ENCODE assay signal across 11 cellular contexts in genomic region chr17:31308372-31308905, GRCh38. TPM values are rescaled to one million over a fixed set of nuclear protein-coding genes. Genes with fewer than 3 reads are reported as not detected.
DNase-seq lines count a peak whose midpoint lies in the region; ATAC-seq, FAIRE-seq and TF ChIP-seq lines count a peak whose summit lies in the region.
"Had no signal": no experiment of that assay in that cellular context is flagged by ENCODE, and none has a peak within 500 bp of the region (broad histone marks: within the 10 kb centered on the region; RNA-seq: fewer than 3 reads in every experiment).

No MANE protein-coding gene starts in this region.

- DNase-seq in activated CD4-positive, alpha-beta T cell treated with anti-CD3 and anti-CD28 coated beads, Interleukin-2, amount 10 ng/mL, durations not matched to agents 7 days and 5 days: no peak
- no peak for DNase-seq in activated CD4-positive, alpha-beta T cell treated with anti-CD3 and anti-CD28 coated beads, Interleukin-2, amount 50 U/mL, for 48 hours
- peak; percentile 62 for DNase-seq in MV-4-11 (lab: John Stamatoyannopoulos, UW)
- DNase-seq in GM12878 (ENCODE audit: low read depth, low spot score): no peak
- no peak for DNase-seq in D721Med (ENCODE audit: insufficient read length, low spot score)
- no peak for DNase-seq in RWPE1 (ENCODE audit: low spot score)
- DNase-seq: NCI-H2107 had no signal

- no peak for TF ChIP-seq RAD21 in GM12878 (IDR thresholded peaks at IDR 0.05; ENCODE audit: insufficient read depth, low read depth, low read length)

- H3K4me1 Mint-ChIP-seq in activated CD4-positive, alpha-beta T cell treated with anti-CD3 and anti-CD28 coated beads, Interleukin-2, amount 10 ng/mL, durations not matched to agents 7 days and 5 days: peaks cover 47% of the 10 kb centered on the region
- peaks cover 70% of the 10 kb centered on the region for H3K4me1 Mint-ChIP-seq in stimulated activated memory B cell treated with anti-CD40 and anti-IgM and Interleukin-4, amounts not matched to agents 10 μg/mL and 1 μg/mL and 100 μg/mL, for 72 hours

- RAD21 ChIA-PET in GM12878 (lab: Charles Lee; ENCODE audit: unreplicated experiment): interaction anchor here (0.7 to 1.1 kb wide), 3 partner anchors 11 to 185 kb away, joined by 3 to 9 read pairs (median 5); no protein-coding TSS in a partner anchor

- no peak for FAIRE-seq in GM12878 (lab: Jason Lieb, UNC)
- FAIRE-seq in D721Med (lab: Jason Lieb, UNC): no peak

- SMC1A ChIA-PET in GM12878 (lab: Charles Lee; ENCODE audit: uncharacterized antibody, unreplicated experiment): interaction anchor here (0.7 to 7.0 kb wide), 3 partner anchors 12 to 57 kb away, joined by 3 to 101 read pairs (median 4); partner anchors contain the start of gene EVI2A

- no peak for TF ChIP-seq EP300 in GM12878 (IDR thresholded peaks at IDR 0.05; ENCODE audit: borderline replicate concordance in 1 of 2, control insufficient read depth in 1 of 2, low read depth in 2 of 2, low read length in 2 of 2)

- peaks cover 18% of the 10 kb centered on the region for H3K4me1 ChIP-seq in GM12878 (ENCODE audit: control insufficient read depth, insufficient read depth, low read length)

- intact Hi-C loops in GM12878 (cut with micrococcal nuclease; ENCODE audit: unreplicated experiment): loop anchor here (2.0 kb wide), 1 partner anchor 64 kb away; no protein-coding TSS in a partner anchor

- no peaks in the 10 kb centered on the region for H4K20me1 ChIP-seq in GM12878 (ENCODE audit: control insufficient read depth, insufficient read depth)

- peak overlapping the region; percentile 93 for H3K9ac ChIP-seq in GM12878 (ENCODE audit: control insufficient read depth, insufficient read depth, low read length)

- H3K9me3 Mint-ChIP-seq in activated CD4-positive, alpha-beta T cell treated with anti-CD3 and anti-CD28 coated beads, Interleukin-2, amount 10 ng/mL, durations not matched to agents 7 days and 5 days: peaks cover 10% of the 10 kb centered on the region
- peaks cover 13% of the 10 kb centered on the region for H3K9me3 Mint-ChIP-seq in stimulated activated memory B cell treated with anti-CD40 and anti-IgM and Interleukin-4, amounts not matched to agents 10 μg/mL and 1 μg/mL and 100 μg/mL, for 72 hours

- H3K4me3 ChIP-seq in GM12878: peak overlapping the region; percentile 56

- no TSS peak for BruUV-seq in GM12878 (replicated peaks; lab: Mats Ljungman, UMichigan)

- CTCF ChIA-PET in activated CD4-positive, alpha-beta T cell treated with anti-CD3 and anti-CD28 coated beads, Interleukin-2, amount 10 ng/mL, durations not matched to agents 7 days and 5 days (lab: Charles Lee): interaction anchor here (0.8 kb wide), 1 partner anchor 65 kb away, joined by 4 read pairs; no protein-coding TSS in a partner anchor
- CTCF ChIA-PET in GM12878 (lab: Yijun Ruan, JAX) (interaction anchor here (0.5 to 2.7 kb wide), 2 partner anchors 12 to 500 kb away, joined by 3 to 21 read pairs; partner anchors contain the start of gene EVI2A), RWPE1 (lab: Yijun Ruan, JAX) (no interaction called here)

- POLR2A ChIA-PET in activated CD4-positive, alpha-beta T cell treated with anti-CD3 and anti-CD28 coated beads, Interleukin-2, amount 10 ng/mL, durations not matched to agents 7 days and 5 days (lab: Charles Lee): no interaction called here
- POLR2A ChIA-PET in GM12878 (lab: Charles Lee) (interaction anchor here (0.7 to 1.8 kb wide), 3 partner anchors 58 to 215 kb away, joined by 3 to 6 read pairs (median 3); no protein-coding TSS in a partner anchor), RWPE1 (lab: Yijun Ruan, JAX; ENCODE audit: low non-redundant PET) (no interaction called here)

- WGBS in GM12878 (ENCODE audit: insufficient coverage, insufficient replicate concordance, low lambda C conversion rate, missing lambda C conversion rate): 0% methylated on average over 4 of the region's 4 CpGs

- peak overlapping the region; percentile 94 for H3K27ac Mint-ChIP-seq in activated CD4-positive, alpha-beta T cell treated with anti-CD3 and anti-CD28 coated beads, Interleukin-2, amount 10 ng/mL, durations not matched to agents 7 days and 5 days
- peak overlapping the region; percentile 85 for H3K27ac Mint-ChIP-seq in stimulated activated memory B cell treated with anti-CD40 and anti-IgM and Interleukin-4, amounts not matched to agents 10 μg/mL and 1 μg/mL and 100 μg/mL, for 72 hours

- peaks cover 3% of the 10 kb centered on the region for H3K9me3 ChIP-seq in GM12878 (replicated peaks; ENCODE audit: control insufficient read depth, insufficient read depth, low read length)

- no peak for TF ChIP-seq CTCF in GM12878 (IDR thresholded peaks at IDR 0.05 in 2 of 3, conservative IDR thresholded peaks at IDR 0.05 in 1 of 3; ENCODE audit: control insufficient read depth in 2 of 3, extremely low read depth in 1 of 3, insufficient read depth in 1 of 3, low read depth in 3 of 3, low read length in 3 of 3)
- TF ChIP-seq CTCF in D721Med (IDR thresholded peaks at IDR 0.05; ENCODE audit: insufficient read depth, missing control alignments): no peak
- TF ChIP-seq CTCF in RWPE1 (conservative IDR thresholded peaks at IDR 0.05; ENCODE audit: low read depth): no peak

- ATAC-seq in GM12878 (peak; percentile 57), HG02763 (IDR thresholded peaks at IDR 0.05; ENCODE audit: unreplicated experiment) (no peak)
- ATAC-seq in stimulated activated memory B cell treated with anti-CD40 and anti-IgM and Interleukin-4, amounts not matched to agents 10 μg/mL and 1 μg/mL and 100 μg/mL, for 72 hours: peak; percentile 83

- in situ Hi-C loops in GM12878 (cut with MboI): no loop called here

- peak overlapping the region; percentile 85 for H3K4me3 Mint-ChIP-seq in activated CD4-positive, alpha-beta T cell treated with anti-CD3 and anti-CD28 coated beads, Interleukin-2, amount 10 ng/mL, durations not matched to agents 7 days and 5 days
- peak overlapping the region; percentile 78 for H3K4me3 Mint-ChIP-seq in stimulated activated memory B cell treated with anti-CD40 and anti-IgM and Interleukin-4, amounts not matched to agents 10 μg/mL and 1 μg/mL and 100 μg/mL, for 72 hours

- H3K36me3 Mint-ChIP-seq in activated CD4-positive, alpha-beta T cell treated with anti-CD3 and anti-CD28 coated beads, Interleukin-2, amount 10 ng/mL, durations not matched to agents 7 days and 5 days (ENCODE audit: low read depth): peaks cover 73% of the 10 kb centered on the region
- H3K36me3 Mint-ChIP-seq in stimulated activated memory B cell treated with anti-CD40 and anti-IgM and Interleukin-4, amounts not matched to agents 10 μg/mL and 1 μg/mL and 100 μg/mL, for 72 hours: peaks cover 58% of the 10 kb centered on the region

- no peak overlapping the region for H2AFZ ChIP-seq in GM12878 (ENCODE audit: control insufficient read depth, low read depth, low read length)

- peak overlapping the region; percentile 95 for H3K27ac ChIP-seq in GM12878 (ENCODE audit: control insufficient read depth, insufficient read depth)
- no peak overlapping the region for H3K27ac ChIP-seq in RWPE1
- H3K27ac ChIP-seq: epithelial cell of prostate had no signal

- H3K4me2 ChIP-seq in GM12878 (ENCODE audit: control insufficient read depth, insufficient read depth): peak overlapping the region; percentile 97

- H3K79me2 ChIP-seq in GM12878 (ENCODE audit: control insufficient read depth, insufficient read depth, low read length): peaks cover 95% of the 10 kb centered on the region

- no peaks in the 10 kb centered on the region for H3K27me3 ChIP-seq in GM12878 (replicated peaks in 1 of 2; ENCODE audit: control insufficient read depth in 2 of 2, insufficient read depth in 2 of 2, low read length in 1 of 2)

- H3K36me3 ChIP-seq in GM12878 (ENCODE audit: control insufficient read depth in 2 of 2, insufficient read depth in 2 of 2, low read length in 1 of 2): peaks cover 7 to 28% of the 10 kb centered on the region in 2 experiments

- TF ChIP-seq POLR2A in GM12878 (IDR thresholded peaks at IDR 0.05; ENCODE audit: low read depth, low read length): no peak

- H3K27me3 Mint-ChIP-seq in activated CD4-positive, alpha-beta T cell treated with anti-CD3 and anti-CD28 coated beads, Interleukin-2, amount 10 ng/mL, durations not matched to agents 7 days and 5 days: no peaks in the 10 kb centered on the region
- H3K27me3 Mint-ChIP-seq in stimulated activated memory B cell treated with anti-CD40 and anti-IgM and Interleukin-4, amounts not matched to agents 10 μg/mL and 1 μg/mL and 100 μg/mL, for 72 hours: no peaks in the 10 kb centered on the region

RNA-seq across cellular contexts. Expression of gene EVI2B, which starts 5.4 kb away (rescaled TPM):
- 100 to 1,000 TPM in 1 of 2 experiments, 10 to 100 TPM in 1; 74.9 to 102 TPM for total RNA-seq in activated CD4-positive, alpha-beta T cell treated with anti-CD3 and anti-CD28 coated beads, Interleukin-2, amount 10 ng/mL, durations not matched to agents 7 days and 5 days
- total RNA-seq in GM12878 (2013; cell fraction: nucleolus; rRNA removed): 28.3 and 30.5 TPM in 2 replicates
- total RNA-seq in GM12878 (2014; rRNA removed) (35.9 and 38.8 TPM in 2 replicates), GM12878 (2014; rRNA removed; fragmentation: Illumina TruSeq; extraction: Trizol) (65.3 and 67.2 TPM in 2 replicates), GM12878 (2021) (51.0 and 52.7 TPM in 2 replicates)
- polyA plus RNA-seq in GM12878 (2011; ENCODE audit: low read depth): 83.9 TPM
- polyA plus RNA-seq in GM12878 (2011; rRNA removed) (124 and 173 TPM in 2 replicates), GM12878 (2014; fragmentation: Illumina TruSeq; extraction: Trizol) (195 and 268 TPM in 2 replicates), GM12878 (2014; fragmentation: Nextera tagmentation; extraction: Ambion mirVana) (10 to 100 TPM; 49.2 to 64.4 TPM), GM12878 (2014; rRNA removed) (44.8 and 51.3 TPM in 2 replicates), GM12878 (2016; fragmentation: Nextera tagmentation; extraction: Ambion mirVana) (10 to 100 TPM; 26.2 to 32.0 TPM)
- 44.4 and 50.2 TPM in 2 replicates for polyA plus RNA-seq in GM12878 (2011; cell fraction: cytosol; rRNA removed)
- polyA plus RNA-seq in GM12878 (2011; cell fraction: nucleus; rRNA removed): 29.3 and 30.8 TPM in 2 replicates
- polyA plus RNA-seq in GM12878 (2012): 120 and 126 TPM in 2 replicates
- 31.2 and 67.4 TPM in 2 replicates for polyA minus RNA-seq in GM12878 (2011; rRNA and poly(A)+ RNA removed)
- 12.3 and 14.2 TPM in 2 replicates for polyA minus RNA-seq in GM12878 (2011; cell fraction: cytosol; rRNA and poly(A)+ RNA removed)
- 9.7 and 17.0 TPM in 2 replicates for polyA minus RNA-seq in GM12878 (2011; cell fraction: nucleus; rRNA and poly(A)+ RNA removed)
- total RNA-seq: renal cortical epithelial cell had no signal

RNA-seq across cellular contexts. Expression of gene OMG, which starts 11.4 kb away (rescaled TPM):
- under 1 TPM; 0.44 to 0.62 TPM for total RNA-seq in activated CD4-positive, alpha-beta T cell treated with anti-CD3 and anti-CD28 coated beads, Interleukin-2, amount 10 ng/mL, durations not matched to agents 7 days and 5 days
- total RNA-seq in GM12878 (2013; cell fraction: nucleolus; rRNA removed): 0.51 and 0.54 TPM in 2 replicates
- total RNA-seq in GM12878 (2014; rRNA removed) (0.23 and 0.27 TPM in 2 replicates), GM12878 (2014; rRNA removed; fragmentation: Illumina TruSeq; extraction: Trizol) (0.09 TPM in 2 replicates), GM12878 (2021) (0.18 TPM in 1 of 2 replicates, not detected in the other)
- polyA plus RNA-seq in GM12878 (2011; ENCODE audit: low read depth): 0.54 TPM
- polyA plus RNA-seq in GM12878 (2011; rRNA removed) (0.30 and 0.40 TPM in 2 replicates), GM12878 (2014; fragmentation: Illumina TruSeq; extraction: Trizol) (0.17 and 0.37 TPM in 2 replicates), GM12878 (2014; fragmentation: Nextera tagmentation; extraction: Ambion mirVana) (under 1 TPM; 0.20 to 0.53 TPM), GM12878 (2014; rRNA removed) (0.14 and 0.37 TPM in 2 replicates), GM12878 (2016; fragmentation: Nextera tagmentation; extraction: Ambion mirVana) (under 1 TPM; 0.55 to 0.96 TPM)
- 0.09 and 0.13 TPM in 2 replicates for polyA plus RNA-seq in GM12878 (2011; cell fraction: cytosol; rRNA removed)
- 0.58 and 0.72 TPM in 2 replicates for polyA plus RNA-seq in GM12878 (2011; cell fraction: nucleus; rRNA removed)
- 0.83 and 0.86 TPM in 2 replicates for polyA plus RNA-seq in GM12878 (2012)
- 0.15 and 0.22 TPM in 2 replicates for polyA minus RNA-seq in GM12878 (2011; rRNA and poly(A)+ RNA removed)
- polyA minus RNA-seq in GM12878 (2011; cell fraction: cytosol; rRNA and poly(A)+ RNA removed): not detected in 2 replicates
- 0.36 and 0.48 TPM in 2 replicates for polyA minus RNA-seq in GM12878 (2011; cell fraction: nucleus; rRNA and poly(A)+ RNA removed)

RNA-seq across cellular contexts. Expression of gene EVI2A, which starts 13.0 kb away (rescaled TPM):
- total RNA-seq in activated CD4-positive, alpha-beta T cell treated with anti-CD3 and anti-CD28 coated beads, Interleukin-2, amount 10 ng/mL, durations not matched to agents 7 days and 5 days: 10 to 100 TPM; 58.9 to 73.4 TPM
- total RNA-seq in GM12878 (2013; cell fraction: nucleolus; rRNA removed): 6.3 and 7.2 TPM in 2 replicates
- total RNA-seq in GM12878 (2014; rRNA removed): 29.5 and 40.9 TPM in 2 replicates
- 50.3 and 51.2 TPM in 2 replicates for total RNA-seq in GM12878 (2014; rRNA removed; fragmentation: Illumina TruSeq; extraction: Trizol)
- 21.4 and 22.9 TPM in 2 replicates for total RNA-seq in GM12878 (2021)
- 12.9 TPM for polyA plus RNA-seq in GM12878 (2011; ENCODE audit: low read depth)
- 4.6 and 10.6 TPM in 2 replicates for polyA plus RNA-seq in GM12878 (2011; rRNA removed)
- 1.7 and 1.8 TPM in 2 replicates for polyA plus RNA-seq in GM12878 (2011; cell fraction: cytosol; rRNA removed)
- 1.2 and 1.5 TPM in 2 replicates for polyA plus RNA-seq in GM12878 (2011; cell fraction: nucleus; rRNA removed)
- 21.1 and 30.8 TPM in 2 replicates for polyA plus RNA-seq in GM12878 (2012)
- 41.3 and 62.5 TPM in 2 replicates for polyA plus RNA-seq in GM12878 (2014; fragmentation: Illumina TruSeq; extraction: Trizol)
- polyA plus RNA-seq in GM12878 (2014; fragmentation: Nextera tagmentation; extraction: Ambion mirVana): 10 to 100 TPM; 54.5 to 78.3 TPM
- 17.8 and 21.9 TPM in 2 replicates for polyA plus RNA-seq in GM12878 (2014; rRNA removed)
- 10 to 100 TPM; 15.1 to 15.5 TPM for polyA plus RNA-seq in GM12878 (2016; fragmentation: Nextera tagmentation; extraction: Ambion mirVana)
- polyA minus RNA-seq in GM12878 (2011; rRNA and poly(A)+ RNA removed): 1.7 and 2.7 TPM in 2 replicates
- 1.1 TPM in 1 of 2 replicates, not detected in the other for polyA minus RNA-seq in GM12878 (2011; cell fraction: cytosol; rRNA and poly(A)+ RNA removed)
- polyA minus RNA-seq in GM12878 (2011; cell fraction: nucleus; rRNA and poly(A)+ RNA removed): 1.9 and 3.0 TPM in 2 replicates
